Comparison of ENCODE assay signal across 1 cellular context in genomic region chr1:9822897-9823692, GRCh38.
TF ChIP-seq lines count a peak whose summit lies in the region.

No MANE protein-coding gene starts in this region.

TF ChIP-seq in H1, 55 proteins besides CTCF, POLR2A, EP300 and RAD21 (continued from another document):
- TF ChIP-seq SIN3A (conservative IDR thresholded peaks at IDR 0.05 in 1 of 2, IDR thresholded peaks at IDR 0.05 in 1 of 2; ENCODE audit: low read depth in 1 of 2, low read length in 2 of 2) (0 out of 4 replicates have a peak, but pooled peaks of 1 of the 2 experiments have one; percentile 12), POU5F1 (IDR thresholded peaks at IDR 0.05; ENCODE audit: low read depth, low read length) (no peak), KDM4A (IDR thresholded peaks at IDR 0.05; ENCODE audit: low read depth, low read length, severe bottlenecking) (peak; percentile 79), POLR2AphosphoS5 (IDR thresholded peaks at IDR 0.05; ENCODE audit: low read depth, low read length) (peak; percentile 13; the same call in 1 of the 2 replicates), CHD7 (IDR thresholded peaks at IDR 0.05; ENCODE audit: insufficient replicate concordance, low read length) (no peak), ATF2 (IDR thresholded peaks at IDR 0.05; ENCODE audit: low read length) (no peak), SAP30 (IDR thresholded peaks at IDR 0.05; ENCODE audit: insufficient read depth, insufficient replicate concordance, low read length) (no peak), JUND (IDR thresholded peaks at IDR 0.05; ENCODE audit: low read length) (no peak), TEAD4 (IDR thresholded peaks at IDR 0.05; ENCODE audit: low read depth, low read length) (no peak), SP1 (IDR thresholded peaks at IDR 0.05; ENCODE audit: low read depth, low read length) (no peak), SP4 (IDR thresholded peaks at IDR 0.05; ENCODE audit: low read length) (no peak), ASH2L (IDR thresholded peaks at IDR 0.05; ENCODE audit: low read length) (peak; percentile 59)
